Comparison of ENCODE assay signal across 8 cellular contexts in the genomic region with DNA sequence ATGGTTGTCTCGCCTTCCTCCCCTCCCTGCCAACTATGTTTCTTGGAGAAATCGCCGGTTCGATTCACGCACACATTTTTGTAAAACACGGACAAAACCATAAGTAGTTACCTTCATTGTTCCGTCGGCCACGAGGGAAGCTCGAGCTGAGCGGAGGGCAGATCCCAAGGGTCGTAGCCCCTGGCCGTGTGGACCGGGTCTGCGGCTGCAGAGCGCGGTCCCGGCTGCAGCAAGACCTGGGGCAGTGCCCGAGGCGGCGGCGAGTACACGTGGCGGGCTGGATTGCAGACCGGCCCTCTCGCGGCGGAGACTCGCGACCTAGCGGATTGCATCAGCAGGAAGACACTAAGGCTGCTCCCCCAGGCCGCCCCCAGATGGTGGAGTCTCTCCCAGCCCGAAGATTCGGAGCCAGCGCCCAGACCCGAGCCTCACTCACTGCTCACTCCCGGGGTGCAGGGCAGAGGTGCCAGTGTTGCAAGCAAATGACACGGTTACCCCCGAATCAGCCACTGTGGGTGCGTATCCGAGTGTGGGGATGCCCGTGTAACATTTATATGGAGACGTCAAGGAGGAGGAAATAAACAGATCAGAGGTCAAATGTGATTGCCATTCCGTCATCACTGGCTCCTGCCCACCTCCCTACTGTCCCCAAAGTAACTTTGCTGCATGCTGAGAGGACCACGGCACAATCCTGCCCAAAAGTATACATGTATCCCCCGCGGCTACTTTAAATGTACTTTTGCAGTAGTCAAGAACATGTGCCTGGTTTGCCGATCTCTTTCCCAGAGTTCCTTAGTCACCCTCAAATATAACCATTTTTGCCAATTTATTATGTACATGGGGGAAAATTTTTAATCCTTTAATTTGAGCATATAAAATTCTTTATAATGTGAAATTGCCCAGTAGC. TPM values are rescaled to one million over a fixed set of nuclear protein-coding genes. Genes with fewer than 3 reads are reported as not detected.
DNase-seq lines count a peak whose midpoint lies in the region; ATAC-seq and TF ChIP-seq lines count a peak whose summit lies in the region.

A gene with protein sequence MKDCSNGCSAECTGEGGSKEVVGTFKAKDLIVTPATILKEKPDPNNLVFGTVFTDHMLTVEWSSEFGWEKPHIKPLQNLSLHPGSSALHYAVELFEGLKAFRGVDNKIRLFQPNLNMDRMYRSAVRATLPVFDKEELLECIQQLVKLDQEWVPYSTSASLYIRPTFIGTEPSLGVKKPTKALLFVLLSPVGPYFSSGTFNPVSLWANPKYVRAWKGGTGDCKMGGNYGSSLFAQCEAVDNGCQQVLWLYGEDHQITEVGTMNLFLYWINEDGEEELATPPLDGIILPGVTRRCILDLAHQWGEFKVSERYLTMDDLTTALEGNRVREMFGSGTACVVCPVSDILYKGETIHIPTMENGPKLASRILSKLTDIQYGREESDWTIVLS (minus strand): TSS at position 286 of the 907 bp plus-strand sequence. CDS start 169 bp downstream, at position 117.

- no peaks in the 10 kb centered on the region for H3K9me2 ChIP-seq in OCI-LY1 (ENCODE audit: low read depth, low read length)

- H3K27ac ChIP-seq in OCI-LY1 (ENCODE audit: low read depth, low read length, poor library complexity, severe bottlenecking), result no peak within 1 kb of the TSS
- H3K27ac ChIP-seq in heart left ventricle, result peak within 1 kb of the TSS in 1 of 12 donors; percentile 54
- peak within 1 kb of the TSS; percentile 81 for H3K27ac ChIP-seq in trophoblast cell (ENCODE audit: low read depth, low read length)

- peaks cover 32% of the 10 kb centered on the region for H3K36me3 Mint-ChIP-seq in activated naive CD8-positive, alpha-beta T cell treated with anti-CD3 and anti-CD28 coated beads for 36 hours

- H3K4me1 Mint-ChIP-seq in activated naive CD8-positive, alpha-beta T cell treated with anti-CD3 and anti-CD28 coated beads for 36 hours, result peaks cover 46% of the 10 kb centered on the region

- H2AFZ ChIP-seq in OCI-LY1 (ENCODE audit: low read length) (peak within 1 kb of the TSS; percentile 99), trophoblast cell (ENCODE audit: insufficient read depth, low read length, poor library complexity) (peak within 1 kb of the TSS; percentile 62)

- no peaks in the 10 kb centered on the region for H3K9me3 Mint-ChIP-seq in activated naive CD8-positive, alpha-beta T cell treated with anti-CD3 and anti-CD28 coated beads for 36 hours

- TF ChIP-seq CTCF in OCI-LY1 (IDR thresholded peaks at IDR 0.05; ENCODE audit: low read length) (0 out of 2 replicates have a peak, but pooled peaks have one; percentile 13), heart left ventricle (IDR thresholded peaks at IDR 0.05) (no peak)

- peak; percentile 11 for DNase-seq in NCI-H510A treated with DMSO at 0.1 percent for 48 hours (lab: John Stamatoyannopoulos, UW)
- no peak for DNase-seq in NCI-H510A (lab: John Stamatoyannopoulos, UW)
- DNase-seq in activated naive CD8-positive, alpha-beta T cell treated with anti-CD3 and anti-CD28 coated beads for 36 hours, result peak; percentile 74
- DNase-seq in heart left ventricle, result peak; percentile 53 to 84 (median 80)
- peak; percentile 48 to 74 for DNase-seq in trophoblast cell
- no peak for DNase-seq in NCI-H345 (lab: John Stamatoyannopoulos, UW)

- peak within 1 kb of the TSS; percentile 77 for H3K14ac ChIP-seq in trophoblast cell (ENCODE audit: low read length)

- H4K91ac ChIP-seq in trophoblast cell (ENCODE audit: low read depth, low read length), result peak within 1 kb of the TSS; percentile 95

- peak within 1 kb of the TSS; percentile 95 for H2BK12ac ChIP-seq in trophoblast cell (ENCODE audit: low read length)

- H3K36me3 ChIP-seq in OCI-LY1 (ENCODE audit: insufficient read depth, low read length), result no peaks in the 10 kb centered on the region
- H3K36me3 ChIP-seq in heart left ventricle, result no peaks in the 10 kb centered on the region
- H3K36me3 ChIP-seq in trophoblast cell (ENCODE audit: control insufficient read depth in 1 of 2, insufficient read depth in 2 of 2, low read length in 2 of 2), result peaks cover 0 to 2% of the 10 kb centered on the region in 2 experiments

- H3K4ac ChIP-seq in trophoblast cell (ENCODE audit: low read depth, low read length), result peak within 1 kb of the TSS; percentile 14

- H3K4me2 ChIP-seq in OCI-LY1 (ENCODE audit: low read length) (peak within 1 kb of the TSS; percentile 83), trophoblast cell (ENCODE audit: low read length) (peak within 1 kb of the TSS; percentile 65)

- 7 to 11% (median 8%) methylated on average over 39 to 48 of the region's 48 CpGs for WGBS in heart left ventricle, 4 donors
- WGBS in trophoblast cell (ENCODE audit: extremely low coverage, insufficient coverage, insufficient read length), result no CpG with 5 or more reads among the region's 48 CpGs

- H2BK5ac ChIP-seq in trophoblast cell (ENCODE audit: low read depth, low read length, poor library complexity), result peak within 1 kb of the TSS; percentile 80

- peak within 1 kb of the TSS; percentile 70 for H3K4me3 ChIP-seq in OCI-LY1 (ENCODE audit: low read depth, low read length, poor library complexity, severe bottlenecking)
- peak within 1 kb of the TSS; percentile 37 to 71 (median 55) for H3K4me3 ChIP-seq in heart left ventricle
- peak within 1 kb of the TSS; percentile 89 for H3K4me3 ChIP-seq in trophoblast cell (ENCODE audit: low read depth, low read length)

- TF ChIP-seq POLR2A in heart left ventricle (IDR thresholded peaks at IDR 0.05), result no peak

- H3K4me1 ChIP-seq in OCI-LY1 (ENCODE audit: insufficient read depth, low read length, severe bottlenecking) (peaks cover 25% of the 10 kb centered on the region), heart left ventricle (peaks cover 0 to 32% (median 2%) of the 10 kb centered on the region in 12 donors), trophoblast cell (ENCODE audit: control insufficient read depth in 1 of 2, insufficient read depth in 2 of 2, low read length in 2 of 2) (peaks cover 9 to 14% of the 10 kb centered on the region in 2 experiments)

- peak within 1 kb of the TSS; percentile 94 for H2BK120ac ChIP-seq in trophoblast cell (ENCODE audit: insufficient read depth, low read length, poor library complexity)

- H3K79me1 ChIP-seq in trophoblast cell (ENCODE audit: low read length), result peaks cover 27% of the 10 kb centered on the region

- H3K27me3 Mint-ChIP-seq in activated naive CD8-positive, alpha-beta T cell treated with anti-CD3 and anti-CD28 coated beads for 36 hours, result peaks cover 46% of the 10 kb centered on the region

- peak within 1 kb of the TSS; percentile 85 for H4K12ac ChIP-seq in trophoblast cell (ENCODE audit: low read depth, low read length)

- no peaks in the 10 kb centered on the region for H4K20me1 ChIP-seq in OCI-LY1 (ENCODE audit: insufficient read depth, low read length)

- peak within 1 kb of the TSS; percentile 98 for H3K27ac Mint-ChIP-seq in activated naive CD8-positive, alpha-beta T cell treated with anti-CD3 and anti-CD28 coated beads for 36 hours

- H3K4me3 Mint-ChIP-seq in activated naive CD8-positive, alpha-beta T cell treated with anti-CD3 and anti-CD28 coated beads for 36 hours, result peak within 1 kb of the TSS; percentile 89

- H3K9me3 ChIP-seq in OCI-LY1 (ENCODE audit: low read length), result no peaks in the 10 kb centered on the region
- H3K9me3 ChIP-seq in heart left ventricle, result no peaks in the 10 kb centered on the region
- H3K9me3 ChIP-seq in trophoblast cell (ENCODE audit: insufficient read depth, low read depth, low read length), result no peaks in the 10 kb centered on the region

- H3K9ac ChIP-seq in OCI-LY1 (ENCODE audit: low read length) (peak within 1 kb of the TSS; percentile 76), trophoblast cell (ENCODE audit: low read length) (peak within 1 kb of the TSS; percentile 83)

- peak within 1 kb of the TSS; percentile 88 for H2AK5ac ChIP-seq in trophoblast cell (ENCODE audit: low read length)

- intact Hi-C loops in heart left ventricle (cut with DNase I), result no loop called here

- no peaks in the 10 kb centered on the region; the same call in 1 of the 2 replicates for H3F3A ChIP-seq in OCI-LY1 (ENCODE audit: insufficient read depth, low read length)

- peak within 1 kb of the TSS; percentile 92 for H4K8ac ChIP-seq in trophoblast cell (ENCODE audit: low read depth, low read length)

- H3K27me3 ChIP-seq in OCI-LY1 (ENCODE audit: insufficient read depth, low read length) (no peaks in the 10 kb centered on the region), heart left ventricle (peaks cover 0 to 33% (median 14%) of the 10 kb centered on the region in 9 donors), trophoblast cell (ENCODE audit: insufficient read depth, low read length) (no peaks in the 10 kb centered on the region)

- H3K79me2 ChIP-seq in OCI-LY1 (ENCODE audit: insufficient read depth, low read length) (no peaks in the 10 kb centered on the region), trophoblast cell (ENCODE audit: control insufficient read depth, insufficient read depth, low read length, poor library complexity) (peaks cover 11% of the 10 kb centered on the region)

- peak within 1 kb of the TSS; percentile 33 for H3K23ac ChIP-seq in trophoblast cell (ENCODE audit: low read length)

- ATAC-seq in HG02938 (IDR thresholded peaks at IDR 0.05; ENCODE audit: unreplicated experiment), result peak; percentile 26
- peak; percentile 59 to 91 (median 83) for ATAC-seq in heart left ventricle

- H3K18ac ChIP-seq in trophoblast cell (ENCODE audit: low read length), result peak within 1 kb of the TSS; percentile 79

RNA-seq across cellular contexts. Expression of the gene that starts here (rescaled TPM):
- total RNA-seq in activated naive CD8-positive, alpha-beta T cell treated with anti-CD3 and anti-CD28 coated beads for 36 hours, result 10 to 100 TPM; 58.7 to 59.6 TPM
- total RNA-seq in heart left ventricle, result 10 to 100 TPM in 2 of 9 donors, 1 to 10 TPM in 7; 1.5 to 28.9 (median 5.6) TPM
- 1 to 10 TPM in 1 of 2 donors, under 1 TPM in 1; 0.57 to 2.4 TPM for polyA plus RNA-seq in heart left ventricle
- polyA plus RNA-seq in trophoblast cell (2013), result 80.8 and 83.0 TPM in 2 replicates

Comparison
In these comparisons a context has a peak if more than half of its experiments do, and no peak if none do; other contexts are left out.
1. DNase-seq: peak in NCI-H510A treated with DMSO at 0.1 percent for 48 hours (single experiment), activated naive CD8-positive, alpha-beta T cell treated with anti-CD3 and anti-CD28 coated beads for 36 hours (single experiment), heart left ventricle (5 of 5) and trophoblast cell (2 of 2); none in NCI-H510A (single experiment) and NCI-H345 (single experiment).
2. Peak in every context shown above with its lines, with median percentiles within 50 percentile points of each other: H3K4me3 ChIP-seq.